In genomic region chr16:4306439-4307214, GRCh38 we compare ENCODE assay signal across 8 cellular contexts. TPM values are rescaled to one million over a fixed set of nuclear protein-coding genes. Genes with fewer than 3 reads are reported as not detected.
DNase-seq lines count a peak whose midpoint lies in the region; ATAC-seq and TF ChIP-seq lines count a peak whose summit lies in the region.

No MANE protein-coding gene starts in this region.

- peak; percentile 28 for ATAC-seq in effector memory CD8-positive, alpha-beta T cell (replicated peaks)
- ATAC-seq in HG03571 (IDR thresholded peaks at IDR 0.05; ENCODE audit: unreplicated experiment): no peak

- H3K9me3 Mint-ChIP-seq in effector memory CD8-positive, alpha-beta T cell: no peaks in the 10 kb centered on the region

- peak overlapping the region; percentile 59 for H3K4me3 ChIP-seq in BJ (ENCODE audit: low read depth, low read length)
- peak overlapping the region; percentile 45 to 86 for H3K4me3 ChIP-seq in neuronal stem cell (ENCODE audit: low read length in 2 of 2)

- H3K27ac ChIP-seq in neuronal stem cell (replicated peaks; ENCODE audit: low read length): no peak overlapping the region

- peak overlapping the region; percentile 98 to 99 for H3K27ac Mint-ChIP-seq in effector memory CD8-positive, alpha-beta T cell

- peak overlapping the region; percentile 38 for H3K4me2 ChIP-seq in neuronal stem cell (ENCODE audit: insufficient read depth, low read length, poor library complexity, severe bottlenecking)

- H3K36me3 ChIP-seq in BJ (ENCODE audit: control insufficient read depth, insufficient read depth, low read length) (no peaks in the 10 kb centered on the region), neuronal stem cell (replicated peaks in 1 of 2; ENCODE audit: control insufficient read depth in 2 of 2, insufficient read depth in 2 of 2, low read length in 2 of 2) (no peaks in the 10 kb centered on the region)

- no CpG with 5 or more reads among the region's 16 CpGs for WGBS in neuronal stem cell (ENCODE audit: extremely low coverage in 2 of 2, insufficient read length in 2 of 2, insufficient replicate concordance in 1 of 2), 2 donors

- in situ Hi-C loops in KBM-7 (cut with MboI; ENCODE audit: low pct_unique_long_range_greater_than_20kb, low sequenced_read_pairs): no loop called here

- peaks cover 18% of the 10 kb centered on the region for H3K36me3 Mint-ChIP-seq in effector memory CD8-positive, alpha-beta T cell (ENCODE audit: insufficient read depth)

- H3K4ac ChIP-seq in neuronal stem cell (ENCODE audit: low read length): no peak overlapping the region

- no peak overlapping the region for H3K18ac ChIP-seq in neuronal stem cell (ENCODE audit: low read length)

- H4K8ac ChIP-seq in neuronal stem cell (ENCODE audit: low read depth, low read length): no peak overlapping the region

- H3K4me3 Mint-ChIP-seq in effector memory CD8-positive, alpha-beta T cell: peak overlapping the region; percentile 92 to 95

- H2BK15ac ChIP-seq in neuronal stem cell (ENCODE audit: low read length): no peak overlapping the region

- no peak for TF ChIP-seq POLR2A in erythroblast (IDR thresholded peaks at IDR 0.05; ENCODE audit: low read length)

- H2BK5ac ChIP-seq in neuronal stem cell (ENCODE audit: low read length): peak overlapping the region; percentile 30

- H3K9me3 ChIP-seq in neuronal stem cell (replicated peaks in 1 of 2; ENCODE audit: control insufficient read depth in 2 of 2, insufficient read depth in 1 of 2, low read depth in 1 of 2, low read length in 2 of 2): no peaks in the 10 kb centered on the region

- no peak overlapping the region for H2BK12ac ChIP-seq in neuronal stem cell (ENCODE audit: low read length)

- no peaks in the 10 kb centered on the region for H3K79me1 ChIP-seq in neuronal stem cell (ENCODE audit: low read depth, low read length)

- CTCF ChIA-PET in BJ (lab: Yijun Ruan, JAX): interaction anchor here (0.7 to 8.2 kb wide), 7 partner anchors 8 to 343 kb away, joined by 3 to 106 read pairs (median 5); partner anchors contain the start of genes GLIS2 and TFAP4

- no peak overlapping the region for H2BK120ac ChIP-seq in neuronal stem cell (ENCODE audit: low read depth, low read length)

- no peak overlapping the region for H3K14ac ChIP-seq in neuronal stem cell (ENCODE audit: low read length)

- H3K27me3 ChIP-seq in BJ (ENCODE audit: control insufficient read depth, insufficient read depth, low read length): no peaks in the 10 kb centered on the region
- no peaks in the 10 kb centered on the region for H3K27me3 ChIP-seq in neuronal stem cell (ENCODE audit: control insufficient read depth in 3 of 3, insufficient read depth in 3 of 3, low read depth in 1 of 3, low read length in 3 of 3)

- H3K27me3 Mint-ChIP-seq in effector memory CD8-positive, alpha-beta T cell: no peaks in the 10 kb centered on the region

- POLR2A ChIA-PET in BJ (lab: Charles Lee): interaction anchor here (0.6 kb wide), 1 partner anchor 22 kb away, joined by 3 read pairs; no protein-coding TSS in a partner anchor

- peaks cover 14 to 24% of the 10 kb centered on the region in 2 donors for H3K4me1 ChIP-seq in neuronal stem cell (ENCODE audit: control insufficient read depth in 2 of 2, insufficient read depth in 1 of 2, low read depth in 1 of 2, low read length in 2 of 2)

- peak overlapping the region; percentile 89 for H2AFZ ChIP-seq in neuronal stem cell (ENCODE audit: low read length)

- H3K23ac ChIP-seq in neuronal stem cell (ENCODE audit: low read depth, low read length, poor library complexity): no peak overlapping the region

- H4K91ac ChIP-seq in neuronal stem cell (ENCODE audit: low read depth, low read length, poor library complexity): no peak overlapping the region

- TF ChIP-seq CTCF in BJ (IDR thresholded peaks at IDR 0.05; ENCODE audit: insufficient read depth, low read depth, low read length): no peak

- H3K4me1 Mint-ChIP-seq in effector memory CD8-positive, alpha-beta T cell (ENCODE audit: low read depth in 2 of 2): peaks cover 14 to 18% of the 10 kb centered on the region in 2 donors

- H3K9ac ChIP-seq in neuronal stem cell (ENCODE audit: low read depth, low read length, poor library complexity): peak overlapping the region; percentile 53

- H2AK5ac ChIP-seq in neuronal stem cell (ENCODE audit: low read depth, low read length): peak overlapping the region; percentile 7

- DNase-seq in BJ (ENCODE audit: low read depth): no peak
- DNase-seq in KBM-7: peak; percentile 68
- DNase-seq in activated CD4-positive, alpha-beta T cell treated with anti-CD3 and anti-CD28 coated beads for 48 hours: peak; percentile 59
- peak; percentile 50 to 63 (median 57) for DNase-seq in effector memory CD8-positive, alpha-beta T cell
- DNase-seq in neuronal stem cell (ENCODE audit: low spot score): no peak
- DNase-seq in amniotic stem cell (lab: John Stamatoyannopoulos, UW): no peak
- DNase-seq in erythroblast (lab: John Stamatoyannopoulos, UW): no peak

RNA-seq across cellular contexts. Expression of gene GLIS2, which starts 9.2 kb away (rescaled TPM):
- 4.8 and 8.8 TPM in 2 replicates for polyA plus RNA-seq in BJ (2011; rRNA removed)
- 5.7 and 9.7 TPM in 2 replicates for polyA minus RNA-seq in BJ (2011; rRNA and poly(A)+ RNA removed)
- 7.6 TPM for polyA plus RNA-seq in neuronal stem cell (2013, experiment 1 of 2)
- polyA plus RNA-seq in neuronal stem cell (2013, experiment 2 of 2): 7.9 TPM

RNA-seq across cellular contexts. Expression of gene TFAP4, which starts 33.8 kb away (rescaled TPM):
- polyA plus RNA-seq in BJ (2011; rRNA removed): 3.6 and 4.0 TPM in 2 replicates
- 10.9 and 17.1 TPM in 2 replicates for polyA minus RNA-seq in BJ (2011; rRNA and poly(A)+ RNA removed)
- polyA plus RNA-seq in neuronal stem cell (2013, experiment 1 of 2): 18.5 TPM
- polyA plus RNA-seq in neuronal stem cell (2013, experiment 2 of 2): 20.5 TPM

RNA-seq across cellular contexts. Expression of gene PAM16, which starts 44.5 kb away (rescaled TPM):
- polyA plus RNA-seq in BJ (2011; rRNA removed): 33.1 and 44.2 TPM in 2 replicates
- 2.5 and 7.2 TPM in 2 replicates for polyA minus RNA-seq in BJ (2011; rRNA and poly(A)+ RNA removed)
- polyA plus RNA-seq in neuronal stem cell (2013, experiment 1 of 2): 76.9 TPM
- polyA plus RNA-seq in neuronal stem cell (2013, experiment 2 of 2): 74.7 TPM

Comparison
In these comparisons a context has a peak if more than half of its experiments do, and no peak if none do; other contexts are left out.
1. DNase-seq: peak in KBM-7 (single experiment), activated CD4-positive, alpha-beta T cell treated with anti-CD3 and anti-CD28 coated beads for 48 hours (single experiment) and effector memory CD8-positive, alpha-beta T cell (3 of 3); none in BJ (single experiment), neuronal stem cell (single experiment), amniotic stem cell (single experiment) and erythroblast (0 of 2).